In the genomic region with DNA sequence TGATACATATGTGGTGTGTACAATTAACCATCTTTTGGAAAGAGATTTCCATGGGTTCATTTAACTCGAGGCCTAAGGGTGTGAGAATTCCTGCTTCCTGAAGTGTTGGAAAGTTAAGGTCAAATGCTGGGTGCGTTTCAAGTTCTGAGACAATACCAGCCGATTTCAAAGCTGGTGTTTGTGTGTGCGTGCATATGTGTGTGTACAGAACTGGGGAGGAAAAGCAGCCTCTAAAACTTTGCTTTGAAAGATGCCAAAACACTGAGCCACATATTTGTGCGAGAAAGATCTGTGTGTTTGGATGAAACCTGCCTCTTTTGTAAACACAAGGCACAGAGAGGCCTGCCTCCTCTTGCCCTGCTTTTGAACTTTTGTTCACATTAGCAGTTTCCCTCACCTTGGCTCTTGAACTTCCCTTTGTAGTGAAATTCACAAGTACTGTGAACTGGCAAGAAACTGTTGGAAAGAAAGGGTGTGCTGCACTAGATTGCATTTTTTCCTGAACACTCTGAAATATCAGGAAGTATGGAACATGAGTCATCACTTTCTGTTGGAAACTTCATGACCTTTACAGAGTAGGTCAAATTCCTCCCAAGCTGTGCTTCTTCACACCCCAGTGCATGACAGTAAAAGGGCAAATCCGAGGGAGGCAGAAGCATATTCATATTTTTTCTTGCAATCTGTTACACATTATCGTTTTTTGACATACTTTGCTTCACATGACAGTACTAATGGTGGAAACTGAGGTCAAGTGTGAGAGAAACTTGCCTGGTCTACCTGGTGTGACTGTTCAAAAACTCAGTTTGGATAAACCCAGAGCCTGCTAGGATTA, we compare ENCODE assay signal across 1 cellular context.
TF ChIP-seq lines count a peak whose summit lies in the region.

No MANE protein-coding gene starts in this region.

TF ChIP-seq in HepG2, 621 proteins besides CTCF, POLR2A, EP300 and RAD21 (continued from another document and continues in another):
- TF ChIP-seq, protein P1, sequence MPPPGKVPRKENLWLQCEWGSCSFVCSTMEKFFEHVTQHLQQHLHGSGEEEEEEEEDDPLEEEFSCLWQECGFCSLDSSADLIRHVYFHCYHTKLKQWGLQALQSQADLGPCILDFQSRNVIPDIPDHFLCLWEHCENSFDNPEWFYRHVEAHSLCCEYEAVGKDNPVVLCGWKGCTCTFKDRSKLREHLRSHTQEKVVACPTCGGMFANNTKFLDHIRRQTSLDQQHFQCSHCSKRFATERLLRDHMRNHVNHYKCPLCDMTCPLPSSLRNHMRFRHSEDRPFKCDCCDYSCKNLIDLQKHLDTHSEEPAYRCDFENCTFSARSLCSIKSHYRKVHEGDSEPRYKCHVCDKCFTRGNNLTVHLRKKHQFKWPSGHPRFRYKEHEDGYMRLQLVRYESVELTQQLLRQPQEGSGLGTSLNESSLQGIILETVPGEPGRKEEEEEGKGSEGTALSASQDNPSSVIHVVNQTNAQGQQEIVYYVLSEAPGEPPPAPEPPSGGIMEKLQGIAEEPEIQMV (CRISPR knock-in tag; IDR thresholded peaks at IDR 0.05; ENCODE audit: low read depth), result peak; percentile 91
- TF ChIP-seq SMAD3 (CRISPR knock-in tag; IDR thresholded peaks at IDR 0.05) (peak; percentile 95), NFE2L1 (CRISPR knock-in tag; IDR thresholded peaks at IDR 0.05; ENCODE audit: borderline replicate concordance) (no peak), U2AF1 (optimal IDR thresholded peaks at IDR 0.05; ENCODE audit: low read depth, low read length) (no peak), ZNF143 (CRISPR knock-in tag; IDR thresholded peaks at IDR 0.05) (peak; percentile 67), MTF2 (CRISPR knock-in tag; IDR thresholded peaks at IDR 0.05; ENCODE audit: borderline replicate concordance) (0 out of 2 replicates have a peak, but pooled peaks have one; percentile 33), EED (CRISPR knock-in tag; IDR thresholded peaks at IDR 0.05) (no peak), ZNF790 (CRISPR knock-in tag; IDR thresholded peaks at IDR 0.05; ENCODE audit: borderline replicate concordance) (0 out of 2 replicates have a peak, but pooled peaks have one; percentile 51), ZBTB7A (CRISPR knock-in tag; IDR thresholded peaks at IDR 0.05) (no peak), SMC3 (IDR thresholded peaks at IDR 0.05; ENCODE audit: low read length) (peak; percentile 34; the same call in 1 of the 2 replicates), REXO4 (CRISPR knock-in tag; IDR thresholded peaks at IDR 0.05; ENCODE audit: borderline replicate concordance) (no peak), ZNF230 (CRISPR knock-in tag; IDR thresholded peaks at IDR 0.05) (peak; percentile 88; the same call in 1 of the 2 replicates), BRD4 (CRISPR knock-in tag; IDR thresholded peaks at IDR 0.05) (0 out of 2 replicates have a peak, but pooled peaks have one; percentile 49), U2AF2 (IDR thresholded peaks at IDR 0.05; ENCODE audit: low read depth, low read length) (no peak), ZBTB44 (CRISPR knock-in tag; IDR thresholded peaks at IDR 0.05) (no peak), ETV5 (CRISPR knock-in tag; IDR thresholded peaks at IDR 0.05; ENCODE audit: borderline replicate concordance) (peak; percentile 92), IKZF4 (CRISPR knock-in tag; IDR thresholded peaks at IDR 0.05; ENCODE audit: borderline replicate concordance, low read depth, not compliant biosample characterization) (peak; percentile 51), BRCA1 (CRISPR knock-in tag; IDR thresholded peaks at IDR 0.05) (peak; percentile 41; the same call in 1 of the 2 replicates), ZBTB4 (CRISPR knock-in tag; IDR thresholded peaks at IDR 0.05; ENCODE audit: borderline replicate concordance) (peak; percentile 88; the same call in 1 of the 2 replicates), NRL (CRISPR knock-in tag; IDR thresholded peaks at IDR 0.05; ENCODE audit: borderline replicate concordance) (no peak), ZNF891 (CRISPR knock-in tag; IDR thresholded peaks at IDR 0.05) (no peak), ZBTB2 (CRISPR knock-in tag; IDR thresholded peaks at IDR 0.05; ENCODE audit: low read depth) (peak; percentile 66; the same call in 1 of the 2 replicates), CBX2 (IDR thresholded peaks at IDR 0.05; ENCODE audit: low read depth, low read length) (no peak), CBX2 (CRISPR knock-in tag; IDR thresholded peaks at IDR 0.05; ENCODE audit: low read depth) (no peak; the same call in 1 of the 2 replicates), ZNF496 (CRISPR knock-in tag; IDR thresholded peaks at IDR 0.05; ENCODE audit: insufficient replicate concordance) (no peak), TBX3 (IDR thresholded peaks at IDR 0.05; ENCODE audit: borderline replicate concordance) (peak; percentile 97), E2F5 (CRISPR knock-in tag; conservative IDR thresholded peaks at IDR 0.05) (no peak), RNF2 (conservative IDR thresholded peaks at IDR 0.05; ENCODE audit: low read depth) (no peak), ZC3H13 (CRISPR knock-in tag; IDR thresholded peaks at IDR 0.05) (0 out of 2 replicates have a peak, but pooled peaks have one; percentile 33), CBX1 (IDR thresholded peaks at IDR 0.05; ENCODE audit: low read depth) (peak; percentile 56), MBNL3 (CRISPR knock-in tag; conservative IDR thresholded peaks at IDR 0.05) (no peak), ZMAT5 (CRISPR knock-in tag; IDR thresholded peaks at IDR 0.05; ENCODE audit: borderline replicate concordance, low read depth) (no peak), POLR2AphosphoS2 (IDR thresholded peaks at IDR 0.05; ENCODE audit: low read depth, low read length) (no peak), ZNF556 (CRISPR knock-in tag; IDR thresholded peaks at IDR 0.05; ENCODE audit: borderline replicate concordance) (peak; percentile 95; the same call in 1 of the 2 replicates), IKZF5 (CRISPR knock-in tag; IDR thresholded peaks at IDR 0.05) (peak; percentile 100), CBX5 (CRISPR knock-in tag; IDR thresholded peaks at IDR 0.05; ENCODE audit: borderline replicate concordance) (peak; percentile 91; the same call in 1 of the 2 replicates), STAT6 (CRISPR knock-in tag; IDR thresholded peaks at IDR 0.05; ENCODE audit: borderline replicate concordance) (peak; percentile 100), HES4 (CRISPR knock-in tag; IDR thresholded peaks at IDR 0.05; ENCODE audit: borderline replicate concordance) (no peak), ONECUT2 (CRISPR knock-in tag; IDR thresholded peaks at IDR 0.05) (peak; percentile 47; the same call in 1 of the 2 replicates)
- TF ChIP-seq, protein P2, sequence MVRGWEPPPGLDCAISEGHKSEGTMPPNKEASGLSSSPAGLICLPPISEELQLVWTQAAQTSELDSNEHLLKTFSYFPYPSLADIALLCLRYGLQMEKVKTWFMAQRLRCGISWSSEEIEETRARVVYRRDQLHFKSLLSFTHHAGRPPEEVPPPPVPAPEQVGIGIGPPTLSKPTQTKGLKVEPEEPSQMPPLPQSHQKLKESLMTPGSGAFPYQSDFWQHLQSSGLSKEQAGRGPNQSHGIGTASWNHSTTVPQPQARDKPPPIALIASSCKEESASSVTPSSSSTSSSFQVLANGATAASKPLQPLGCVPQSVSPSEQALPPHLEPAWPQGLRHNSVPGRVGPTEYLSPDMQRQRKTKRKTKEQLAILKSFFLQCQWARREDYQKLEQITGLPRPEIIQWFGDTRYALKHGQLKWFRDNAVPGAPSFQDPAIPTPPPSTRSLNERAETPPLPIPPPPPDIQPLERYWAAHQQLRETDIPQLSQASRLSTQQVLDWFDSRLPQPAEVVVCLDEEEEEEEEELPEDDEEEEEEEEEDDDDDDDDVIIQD (CRISPR knock-in tag; IDR thresholded peaks at IDR 0.05; ENCODE audit: low read depth), result peak; percentile 86
- TF ChIP-seq, protein P3, sequence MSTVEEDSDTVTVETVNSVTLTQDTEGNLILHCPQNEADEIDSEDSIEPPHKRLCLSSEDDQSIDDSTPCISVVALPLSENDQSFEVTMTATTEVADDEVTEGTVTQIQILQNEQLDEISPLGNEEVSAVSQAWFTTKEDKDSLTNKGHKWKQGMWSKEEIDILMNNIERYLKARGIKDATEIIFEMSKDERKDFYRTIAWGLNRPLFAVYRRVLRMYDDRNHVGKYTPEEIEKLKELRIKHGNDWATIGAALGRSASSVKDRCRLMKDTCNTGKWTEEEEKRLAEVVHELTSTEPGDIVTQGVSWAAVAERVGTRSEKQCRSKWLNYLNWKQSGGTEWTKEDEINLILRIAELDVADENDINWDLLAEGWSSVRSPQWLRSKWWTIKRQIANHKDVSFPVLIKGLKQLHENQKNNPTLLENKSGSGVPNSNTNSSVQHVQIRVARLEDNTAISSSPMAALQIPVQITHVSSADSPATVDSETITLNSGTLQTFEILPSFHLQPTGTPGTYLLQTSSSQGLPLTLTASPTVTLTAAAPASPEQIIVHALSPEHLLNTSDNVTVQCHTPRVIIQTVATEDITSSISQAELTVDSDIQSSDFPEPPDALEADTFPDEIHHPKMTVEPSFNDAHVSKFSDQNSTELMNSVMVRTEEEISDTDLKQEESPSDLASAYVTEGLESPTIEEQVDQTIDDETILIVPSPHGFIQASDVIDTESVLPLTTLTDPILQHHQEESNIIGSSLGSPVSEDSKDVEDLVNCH (CRISPR knock-in tag; IDR thresholded peaks at IDR 0.05), result no peak
